In genomic region chr7:106070567-106071254, GRCh38 we compare ENCODE assay signal across 10 cellular contexts. TPM values are rescaled to one million over a fixed set of nuclear protein-coding genes. Genes with fewer than 3 reads are reported as not detected.
DNase-seq lines count a peak whose midpoint lies in the region; ATAC-seq and TF ChIP-seq lines count a peak whose summit lies in the region.
"Had no signal": no experiment of that assay in that cellular context is flagged by ENCODE, and none has a peak within 500 bp of the region (broad histone marks: within the 10 kb centered on the region; RNA-seq: fewer than 3 reads in every experiment).

No MANE protein-coding gene starts in this region.

- H3K4ac ChIP-seq in mesenchymal stem cell (ENCODE audit: low read depth in 1 of 2, low read length in 2 of 2): no peak overlapping the region

- 95% methylated on average over 7 of the region's 8 CpGs for WGBS in mesenchymal stem cell

- no peaks in the 10 kb centered on the region for H3K27me3 ChIP-seq in CD8-positive, alpha-beta T cell (ENCODE audit: insufficient read depth, low read length)
- H3K27me3 ChIP-seq in mesenchymal stem cell (ENCODE audit: control insufficient read depth in 1 of 2, insufficient read depth in 1 of 2, low read length in 2 of 2) (no peaks in the 10 kb centered on the region), dorsolateral prefrontal cortex (no peaks in the 10 kb centered on the region)

- no peaks in the 10 kb centered on the region for H3K79me1 ChIP-seq in mesenchymal stem cell (replicated peaks; ENCODE audit: low read length, poor library complexity, severe bottlenecking)

- H3K9ac ChIP-seq in mesenchymal stem cell (ENCODE audit: low read length): no peak overlapping the region

- H2AFZ ChIP-seq in mesenchymal stem cell (ENCODE audit: low read depth, low read length): no peak overlapping the region

- H3K27ac Mint-ChIP-seq in CD8-positive, alpha-beta T cell: peak overlapping the region; percentile 97

- H2BK12ac ChIP-seq in mesenchymal stem cell (ENCODE audit: low read length in 2 of 2): no peak overlapping the region

- no peaks in the 10 kb centered on the region for H3K9me3 ChIP-seq in CD8-positive, alpha-beta T cell (ENCODE audit: low read length)
- H3K9me3 ChIP-seq in mesenchymal stem cell (ENCODE audit: control insufficient read depth, low read length): no peaks in the 10 kb centered on the region

- H3K23ac ChIP-seq in mesenchymal stem cell (ENCODE audit: low read length in 2 of 2): no peak overlapping the region

- H3K27me3 Mint-ChIP-seq in CD8-positive, alpha-beta T cell (ENCODE audit: low read depth): no peaks in the 10 kb centered on the region

- H3K27ac ChIP-seq in CD8-positive, alpha-beta T cell (ENCODE audit: low read depth, low read length): peak overlapping the region; percentile 64
- H3K27ac ChIP-seq in VCaP: peak overlapping the region; percentile 92
- no peak overlapping the region for H3K27ac ChIP-seq in mesenchymal stem cell (ENCODE audit: low read length, poor library complexity, severe bottlenecking)
- H3K27ac ChIP-seq in dorsolateral prefrontal cortex: no peak overlapping the region

- intact Hi-C loops in CD8-positive, alpha-beta T cell (cut with DNase I, micrococcal nuclease): loop anchor here (1.0 to 5.0 kb wide), 3 partner anchors 13 to 42 kb away; partner anchors contain the start of gene SYPL1 (in 2 of the 2)
- intact Hi-C loops in dorsolateral prefrontal cortex (cut with DNase I): no loop called here

- POLR2A ChIA-PET in CD8-positive, alpha-beta T cell (lab: Charles Lee): interaction anchor here (0.7 to 2.9 kb wide), 8 partner anchors 10 to 1098 kb away, joined by 3 to 50 read pairs (median 5); partner anchors contain the start of genes HBP1, RINT1 and SYPL1

- H3K4me3 Mint-ChIP-seq in CD8-positive, alpha-beta T cell: peak overlapping the region; percentile 5

- H3K4me2 ChIP-seq in mesenchymal stem cell (ENCODE audit: low read length, poor library complexity, severe bottlenecking): no peak overlapping the region

- no peak overlapping the region for H4K8ac ChIP-seq in mesenchymal stem cell (ENCODE audit: low read length)

- CTCF ChIA-PET in CD8-positive, alpha-beta T cell (lab: Charles Lee): interaction anchor here (1.4 to 5.8 kb wide), 5 partner anchors 10 to 84 kb away, joined by 3 to 51 read pairs (median 8); no protein-coding TSS in a partner anchor

- no peak for ATAC-seq in CD8-positive, alpha-beta T cell
- ATAC-seq in HG02852 (IDR thresholded peaks at IDR 0.05; ENCODE audit: unreplicated experiment): no peak

- no peak for TF ChIP-seq CTCF in CD8-positive, alpha-beta T cell (IDR thresholded peaks at IDR 0.05)
- TF ChIP-seq CTCF in VCaP (conservative IDR thresholded peaks at IDR 0.05): no peak
- TF ChIP-seq CTCF in dorsolateral prefrontal cortex (IDR thresholded peaks at IDR 0.05 in 54 of 56, conservative IDR thresholded peaks at IDR 0.05 in 2 of 56; ENCODE audit: low read depth in 1 of 56, partially characterized antibody in 56 of 56): no peak

- peak overlapping the region; percentile 28 for H3K4me3 ChIP-seq in CD8-positive, alpha-beta T cell (ENCODE audit: low read depth, low read length)
- H3K4me3 ChIP-seq in mesenchymal stem cell (ENCODE audit: insufficient read depth in 1 of 2, low read depth in 1 of 2, low read length in 2 of 2) (no peak overlapping the region), dorsolateral prefrontal cortex (no peak overlapping the region)

- DNase-seq in CD8-positive, alpha-beta T cell: no peak
- peak; percentile 66 for DNase-seq in NCI-H1092 (lab: John Stamatoyannopoulos, UW)
- DNase-seq in mesenchymal stem cell: no peak
- no peak for DNase-seq in dorsolateral prefrontal cortex
- DNase-seq in dedifferentiated amniotic fluid mesenchymal stem cell (ENCODE audit: extremely low spot score): no peak
- no peak for DNase-seq in RKO (ENCODE audit: low spot score)
- DNase-seq: foreskin fibroblast, GOT3 had no signal

- H3K9me3 Mint-ChIP-seq in CD8-positive, alpha-beta T cell: no peaks in the 10 kb centered on the region

- no peak overlapping the region for H2AK5ac ChIP-seq in mesenchymal stem cell (ENCODE audit: low read length, severe bottlenecking)

- H3K36me3 Mint-ChIP-seq in CD8-positive, alpha-beta T cell: no peaks in the 10 kb centered on the region

- H3K4me1 ChIP-seq in CD8-positive, alpha-beta T cell (ENCODE audit: insufficient read depth, low read length): peaks cover 37% of the 10 kb centered on the region
- peaks cover 5% of the 10 kb centered on the region for H3K4me1 ChIP-seq in mesenchymal stem cell (ENCODE audit: control insufficient read depth, insufficient read depth, low read depth, low read length)

- H2BK15ac ChIP-seq in mesenchymal stem cell (ENCODE audit: low read depth, poor library complexity, severe bottlenecking): peak overlapping the region; percentile 31

- H3K14ac ChIP-seq in mesenchymal stem cell (ENCODE audit: low read length in 2 of 2): no peak overlapping the region

- H2BK5ac ChIP-seq in mesenchymal stem cell (ENCODE audit: low read depth, low read length, poor library complexity, severe bottlenecking): no peak overlapping the region

- H4K91ac ChIP-seq in mesenchymal stem cell (ENCODE audit: low read length): peak overlapping the region; percentile 28

- H3K18ac ChIP-seq in mesenchymal stem cell (ENCODE audit: low read depth in 1 of 2, low read length in 2 of 2): no peak overlapping the region

- no peak overlapping the region for H2BK120ac ChIP-seq in mesenchymal stem cell (ENCODE audit: low read depth, low read length)

- peaks cover 61% of the 10 kb centered on the region for H3K4me1 Mint-ChIP-seq in CD8-positive, alpha-beta T cell (ENCODE audit: low read depth)

- no peaks in the 10 kb centered on the region for H3K36me3 ChIP-seq in CD8-positive, alpha-beta T cell (ENCODE audit: insufficient read depth, low read length)
- no peaks in the 10 kb centered on the region for H3K36me3 ChIP-seq in mesenchymal stem cell (ENCODE audit: control insufficient read depth in 1 of 2, insufficient read depth in 2 of 2, low read depth in 1 of 2, low read length in 2 of 2)

RNA-seq across cellular contexts. Expression of gene SYPL1, which starts 41.4 kb away (rescaled TPM):
- total RNA-seq in CD8-positive, alpha-beta T cell: 10 to 100 TPM; 50.0 to 51.2 TPM
- 61.5 TPM for polyA plus RNA-seq in mesenchymal stem cell (2013, experiment 1 of 2)
- 68.5 TPM for polyA plus RNA-seq in mesenchymal stem cell (2013, experiment 2 of 2)
- total RNA-seq in dorsolateral prefrontal cortex: 10 to 100 TPM; 21.3 to 84.1 (median 36.2) TPM

Comparison
In these comparisons a context has a peak if more than half of its experiments do, and no peak if none do; other contexts are left out.
1. H3K27ac ChIP-seq: peak in CD8-positive, alpha-beta T cell (single experiment) and VCaP (single experiment); none in mesenchymal stem cell (single experiment) and dorsolateral prefrontal cortex (0 of 59).
2. intact Hi-C loops: an anchor here in CD8-positive, alpha-beta T cell (1.0 to 5.0 kb wide); none called in dorsolateral prefrontal cortex.